21 cellular contexts compared by ENCODE assay signal in genomic region chr4:10120943-10121567, GRCh38. TPM values are rescaled to one million over a fixed set of nuclear protein-coding genes. Genes with fewer than 3 reads are reported as not detected.
DNase-seq lines count a peak whose midpoint lies in the region; ATAC-seq, FAIRE-seq and TF ChIP-seq lines count a peak whose summit lies in the region.
"Had no signal": no experiment of that assay in that cellular context is flagged by ENCODE, and none has a peak within 500 bp of the region (broad histone marks: within the 10 kb centered on the region; RNA-seq: fewer than 3 reads in every experiment).

No MANE protein-coding gene starts in this region.

- H3K4me1 Mint-ChIP-seq in activated naive CD8-positive, alpha-beta T cell treated with anti-CD3 and anti-CD28 coated beads, Interleukin-2, amount 10 ng/mL, durations not matched to agents 7 days and 5 days, result peaks cover 45% of the 10 kb centered on the region
- peaks cover 62% of the 10 kb centered on the region for H3K4me1 Mint-ChIP-seq in activated naive CD8-positive, alpha-beta T cell treated with anti-CD3 and anti-CD28 coated beads, Interleukin-2, amount 50 U/mL, for 24 hours
- H3K4me1 Mint-ChIP-seq in nephron, result peaks cover 73% of the 10 kb centered on the region
- peaks cover 82% of the 10 kb centered on the region for H3K4me1 Mint-ChIP-seq in stimulated activated naive CD8-positive, alpha-beta T cell treated with anti-CD3 and anti-CD28 coated beads, Interleukin-15, amount 100 ng/mL, for 72 hours
- peaks cover 39 to 43% of the 10 kb centered on the region in 2 donors for H3K4me1 Mint-ChIP-seq in stimulated activated naive B cell treated with anti-CD40 and anti-IgM and Interleukin-4, amounts not matched to agents 10 μg/mL and 1 μg/mL and 100 μg/mL, for 72 hours

- H3K27me3 ChIP-seq in hepatocyte, result no peaks in the 10 kb centered on the region
- H3K27me3 ChIP-seq: colonic mucosa had no signal

- peaks cover under 1% of the 10 kb centered on the region for H3K79me2 ChIP-seq in hepatocyte

- H3K4me2 ChIP-seq in hepatocyte, result peak overlapping the region; percentile 46
- H3K4me2 ChIP-seq: SK-N-SH had no signal

- no peak for TF ChIP-seq POLR2A in GM12892 (IDR thresholded peaks at IDR 0.05; ENCODE audit: low read depth, low read length)

- no peaks in the 10 kb centered on the region for H3K9me3 Mint-ChIP-seq in activated naive CD8-positive, alpha-beta T cell treated with anti-CD3 and anti-CD28 coated beads, Interleukin-2, amount 10 ng/mL, durations not matched to agents 7 days and 5 days
- no peaks in the 10 kb centered on the region for H3K9me3 Mint-ChIP-seq in activated naive CD8-positive, alpha-beta T cell treated with anti-CD3 and anti-CD28 coated beads, Interleukin-2, amount 50 U/mL, for 24 hours
- H3K9me3 Mint-ChIP-seq in nephron, result no peaks in the 10 kb centered on the region
- no peaks in the 10 kb centered on the region for H3K9me3 Mint-ChIP-seq in stimulated activated naive CD8-positive, alpha-beta T cell treated with anti-CD3 and anti-CD28 coated beads, Interleukin-15, amount 100 ng/mL, for 72 hours
- no peaks in the 10 kb centered on the region for H3K9me3 Mint-ChIP-seq in stimulated activated naive B cell treated with anti-CD40 and anti-IgM and Interleukin-4, amounts not matched to agents 10 μg/mL and 1 μg/mL and 100 μg/mL, for 72 hours
- H3K9me3 Mint-ChIP-seq: stimulated activated memory B cell treated with anti-CD40 and anti-IgM and Interleukin-4, amounts not matched to agents 10 μg/mL and 1 μg/mL and 100 μg/mL, for 72 hours had no signal

- POLR2A ChIA-PET in activated naive CD8-positive, alpha-beta T cell treated with anti-CD3 and anti-CD28 coated beads, Interleukin-2, amount 10 ng/mL, durations not matched to agents 7 days and 5 days (lab: Charles Lee), result interaction anchor here (1.7 kb wide), 1 partner anchor 25 kb away, joined by 5 read pairs; no protein-coding TSS in a partner anchor

- H4K20me1 ChIP-seq in hepatocyte (ENCODE audit: insufficient read depth, poor library complexity, severe bottlenecking), result no peaks in the 10 kb centered on the region

- WGBS in hepatocyte (ENCODE audit: low lambda C conversion rate, missing lambda C conversion rate), result 65% methylated on average over 11 of the region's 11 CpGs

- peaks cover 39% of the 10 kb centered on the region for H3K4me1 ChIP-seq in hepatocyte (ENCODE audit: insufficient read depth)
- H3K4me1 ChIP-seq: colonic mucosa, psoas muscle had no signal

- H3K27me3 Mint-ChIP-seq in activated naive CD8-positive, alpha-beta T cell treated with anti-CD3 and anti-CD28 coated beads, Interleukin-2, amount 10 ng/mL, durations not matched to agents 7 days and 5 days, result no peaks in the 10 kb centered on the region
- no peaks in the 10 kb centered on the region for H3K27me3 Mint-ChIP-seq in activated naive CD8-positive, alpha-beta T cell treated with anti-CD3 and anti-CD28 coated beads, Interleukin-2, amount 50 U/mL, for 24 hours
- peaks cover 4% of the 10 kb centered on the region for H3K27me3 Mint-ChIP-seq in nephron (ENCODE audit: low read depth)
- H3K27me3 Mint-ChIP-seq in stimulated activated naive CD8-positive, alpha-beta T cell treated with anti-CD3 and anti-CD28 coated beads, Interleukin-15, amount 100 ng/mL, for 72 hours, result no peaks in the 10 kb centered on the region
- peaks cover 5 to 6% of the 10 kb centered on the region in 2 donors for H3K27me3 Mint-ChIP-seq in stimulated activated naive B cell treated with anti-CD40 and anti-IgM and Interleukin-4, amounts not matched to agents 10 μg/mL and 1 μg/mL and 100 μg/mL, for 72 hours
- H3K27me3 Mint-ChIP-seq: stimulated activated memory B cell treated with anti-CD40 and anti-IgM and Interleukin-4, amounts not matched to agents 10 μg/mL and 1 μg/mL and 100 μg/mL, for 72 hours had no signal

- H3K36me3 ChIP-seq in hepatocyte (replicated peaks; ENCODE audit: insufficient read depth, low read depth), result no peaks in the 10 kb centered on the region
- H3K36me3 ChIP-seq: colonic mucosa, thoracic aorta had no signal

- no peaks in the 10 kb centered on the region for H3K9me2 ChIP-seq in hepatocyte (replicated peaks; ENCODE audit: insufficient read depth)
- H3K9me2 ChIP-seq: SK-N-SH had no signal

- no peak for ATAC-seq in activated naive CD8-positive, alpha-beta T cell treated with anti-CD3 and anti-CD28 coated beads, Interleukin-2, amount 10 ng/mL, durations not matched to agents 7 days and 5 days (ENCODE audit: low read depth)
- no peak for ATAC-seq in activated naive CD8-positive, alpha-beta T cell treated with anti-CD3 and anti-CD28 coated beads, Interleukin-2, amount 50 U/mL, for 24 hours
- no peak for ATAC-seq in stimulated activated naive CD8-positive, alpha-beta T cell treated with anti-CD3 and anti-CD28 coated beads, Interleukin-15, amount 100 ng/mL, for 72 hours
- ATAC-seq in stimulated activated naive B cell treated with anti-CD40 and anti-IgM and Interleukin-4, amounts not matched to agents 10 μg/mL and 1 μg/mL and 100 μg/mL, for 72 hours (replicated peaks), result no peak
- ATAC-seq: psoas muscle; stimulated activated memory B cell treated with anti-CD40 and anti-IgM and Interleukin-4, amounts not matched to agents 10 μg/mL and 1 μg/mL and 100 μg/mL, for 72 hours had no signal

- H3K9me3 ChIP-seq in hepatocyte (ENCODE audit: low read depth), result no peaks in the 10 kb centered on the region
- H3K9me3 ChIP-seq: colonic mucosa, psoas muscle, SK-N-SH, thoracic aorta had no signal

- H3K27ac ChIP-seq in hepatocyte, result peak overlapping the region; percentile 97
- H3K27ac ChIP-seq: colonic mucosa, HL-60, psoas muscle, skin epidermis, thoracic aorta had no signal

- TF ChIP-seq CTCF in hepatocyte (IDR thresholded peaks at IDR 0.05; ENCODE audit: poor library complexity), result no peak
- TF ChIP-seq CTCF in nephron (IDR thresholded peaks at IDR 0.05; ENCODE audit: unreplicated experiment in 3 of 3), result no peak

- peak overlapping the region; percentile 23 for H3K27ac Mint-ChIP-seq in activated naive CD8-positive, alpha-beta T cell treated with anti-CD3 and anti-CD28 coated beads, Interleukin-2, amount 10 ng/mL, durations not matched to agents 7 days and 5 days
- no peak overlapping the region for H3K27ac Mint-ChIP-seq in activated naive CD8-positive, alpha-beta T cell treated with anti-CD3 and anti-CD28 coated beads, Interleukin-2, amount 50 U/mL, for 24 hours
- peak overlapping the region; percentile 99 to 100 (median 99) for H3K27ac Mint-ChIP-seq in nephron
- H3K27ac Mint-ChIP-seq in stimulated activated naive CD8-positive, alpha-beta T cell treated with anti-CD3 and anti-CD28 coated beads, Interleukin-15, amount 100 ng/mL, for 72 hours, result no peak overlapping the region
- H3K27ac Mint-ChIP-seq in stimulated activated naive B cell treated with anti-CD40 and anti-IgM and Interleukin-4, amounts not matched to agents 10 μg/mL and 1 μg/mL and 100 μg/mL, for 72 hours, result no peak overlapping the region
- H3K27ac Mint-ChIP-seq: stimulated activated memory B cell treated with anti-CD40 and anti-IgM and Interleukin-4, amounts not matched to agents 10 μg/mL and 1 μg/mL and 100 μg/mL, for 72 hours had no signal

- no peak overlapping the region for H3K4me3 ChIP-seq in hepatocyte
- H3K4me3 ChIP-seq: colonic mucosa, psoas muscle, skin epidermis, thoracic aorta had no signal

- H3K36me3 Mint-ChIP-seq in activated naive CD8-positive, alpha-beta T cell treated with anti-CD3 and anti-CD28 coated beads, Interleukin-2, amount 10 ng/mL, durations not matched to agents 7 days and 5 days, result peaks cover 1% of the 10 kb centered on the region
- peaks cover under 1% of the 10 kb centered on the region for H3K36me3 Mint-ChIP-seq in activated naive CD8-positive, alpha-beta T cell treated with anti-CD3 and anti-CD28 coated beads, Interleukin-2, amount 50 U/mL, for 24 hours (ENCODE audit: low read depth)
- H3K36me3 Mint-ChIP-seq in nephron (ENCODE audit: low read depth), result no peaks in the 10 kb centered on the region
- peaks cover under 1% of the 10 kb centered on the region in 2 donors for H3K36me3 Mint-ChIP-seq in stimulated activated naive B cell treated with anti-CD40 and anti-IgM and Interleukin-4, amounts not matched to agents 10 μg/mL and 1 μg/mL and 100 μg/mL, for 72 hours

- no peak overlapping the region for H2AFZ ChIP-seq in hepatocyte

- no peak for FAIRE-seq in GM12892 (lab: Jason Lieb, UNC)
- FAIRE-seq: H54 had no signal

- no peak overlapping the region for H3K4me3 Mint-ChIP-seq in activated naive CD8-positive, alpha-beta T cell treated with anti-CD3 and anti-CD28 coated beads, Interleukin-2, amount 10 ng/mL, durations not matched to agents 7 days and 5 days
- no peak overlapping the region for H3K4me3 Mint-ChIP-seq in activated naive CD8-positive, alpha-beta T cell treated with anti-CD3 and anti-CD28 coated beads, Interleukin-2, amount 50 U/mL, for 24 hours
- peak overlapping the region; percentile 54 to 66 (median 60) for H3K4me3 Mint-ChIP-seq in nephron
- H3K4me3 Mint-ChIP-seq in stimulated activated naive CD8-positive, alpha-beta T cell treated with anti-CD3 and anti-CD28 coated beads, Interleukin-15, amount 100 ng/mL, for 72 hours, result no peak overlapping the region
- no peak overlapping the region for H3K4me3 Mint-ChIP-seq in stimulated activated naive B cell treated with anti-CD40 and anti-IgM and Interleukin-4, amounts not matched to agents 10 μg/mL and 1 μg/mL and 100 μg/mL, for 72 hours
- H3K4me3 Mint-ChIP-seq: stimulated activated memory B cell treated with anti-CD40 and anti-IgM and Interleukin-4, amounts not matched to agents 10 μg/mL and 1 μg/mL and 100 μg/mL, for 72 hours had no signal

- DNase-seq in activated naive CD8-positive, alpha-beta T cell treated with anti-CD3 and anti-CD28 coated beads, Interleukin-2, amount 10 ng/mL, durations not matched to agents 7 days and 5 days, result no peak
- no peak for DNase-seq in activated naive CD8-positive, alpha-beta T cell treated with anti-CD3 and anti-CD28 coated beads, Interleukin-2, amount 50 U/mL, for 24 hours
- peak; percentile 58 for DNase-seq in hepatocyte (ENCODE audit: low spot score)
- no peak for DNase-seq in stimulated activated naive CD8-positive, alpha-beta T cell treated with anti-CD3 and anti-CD28 coated beads, Interleukin-15, amount 100 ng/mL, for 72 hours
- no peak for DNase-seq in stimulated activated naive B cell treated with anti-CD40 and anti-IgM and Interleukin-4, amounts not matched to agents 10 μg/mL and 1 μg/mL and 100 μg/mL, for 72 hours
- DNase-seq in GM12892 (ENCODE audit: insufficient read length), result no peak
- no peak for DNase-seq in SK-N-DZ (ENCODE audit: low spot score)
- DNase-seq: activated CD4-positive, alpha-beta T cell treated with anti-CD3 and anti-CD28 coated beads, Interleukin-2, amount 50 U/mL, for 48 hours; activated effector memory CD4-positive, alpha-beta T cell treated with Interleukin-2 at 50 U/mL for 16 hours; amniotic stem cell; Calu3; NCI-H526; psoas muscle; SK-N-SH had no signal

RNA-seq across cellular contexts. Expression of gene WDR1, which starts 4.5 kb away (rescaled TPM):
- total RNA-seq in activated naive CD8-positive, alpha-beta T cell treated with anti-CD3 and anti-CD28 coated beads, Interleukin-2, amount 10 ng/mL, durations not matched to agents 7 days and 5 days, result 100 to 1,000 TPM; 371 to 372 TPM
- 169 and 176 TPM in 2 replicates for total RNA-seq in hepatocyte
- polyA plus RNA-seq in hepatocyte, result 177 and 179 TPM in 2 replicates
- 137 TPM for polyA plus RNA-seq in GM12892 (2012; ENCODE audit: missing spikeins)
- 51.3 and 55.2 TPM in 2 replicates for polyA plus RNA-seq in SK-N-DZ (2014; cell fraction: cytosol; rRNA removed)
- 42.2 and 42.5 TPM in 2 replicates for polyA plus RNA-seq in SK-N-DZ (2014; cell fraction: nucleus; rRNA removed)

Comparison
In these comparisons a context has a peak if more than half of its experiments do, and no peak if none do; other contexts are left out.
1. H3K27ac Mint-ChIP-seq: peak in activated naive CD8-positive, alpha-beta T cell treated with anti-CD3 and anti-CD28 coated beads, Interleukin-2, amount 10 ng/mL, durations not matched to agents 7 days and 5 days (single experiment) and nephron (3 of 3); none in activated naive CD8-positive, alpha-beta T cell treated with anti-CD3 and anti-CD28 coated beads, Interleukin-2, amount 50 U/mL, for 24 hours (single experiment), stimulated activated naive CD8-positive, alpha-beta T cell treated with anti-CD3 and anti-CD28 coated beads, Interleukin-15, amount 100 ng/mL, for 72 hours (0 of 2) and stimulated activated naive B cell treated with anti-CD40 and anti-IgM and Interleukin-4, amounts not matched to agents 10 μg/mL and 1 μg/mL and 100 μg/mL, for 72 hours (single experiment).
2. H3K4me3 Mint-ChIP-seq: peak in nephron (3 of 3); none in activated naive CD8-positive, alpha-beta T cell treated with anti-CD3 and anti-CD28 coated beads, Interleukin-2, amount 10 ng/mL, durations not matched to agents 7 days and 5 days (single experiment), activated naive CD8-positive, alpha-beta T cell treated with anti-CD3 and anti-CD28 coated beads, Interleukin-2, amount 50 U/mL, for 24 hours (single experiment), stimulated activated naive CD8-positive, alpha-beta T cell treated with anti-CD3 and anti-CD28 coated beads, Interleukin-15, amount 100 ng/mL, for 72 hours (0 of 2) and stimulated activated naive B cell treated with anti-CD40 and anti-IgM and Interleukin-4, amounts not matched to agents 10 μg/mL and 1 μg/mL and 100 μg/mL, for 72 hours (0 of 2).